In genomic region chr3:8759038-8759755, GRCh38 we compare ENCODE assay signal across 24 cellular contexts. TPM values are rescaled to one million over a fixed set of nuclear protein-coding genes. Genes with fewer than 3 reads are reported as not detected.
DNase-seq lines count a peak whose midpoint lies in the region; ATAC-seq and TF ChIP-seq lines count a peak whose summit lies in the region.
"Had no signal": no experiment of that assay in that cellular context is flagged by ENCODE, and none has a peak within 500 bp of the region (broad histone marks: within the 10 kb centered on the region; RNA-seq: fewer than 3 reads in every experiment).

No MANE protein-coding gene starts in this region.

- WGBS in psoas muscle, 3 donors: 58 to 76% (median 66%) methylated on average over 8 of the region's 8 CpGs

- peak; percentile 62 for DNase-seq in EH (ENCODE audit: low read depth)
- DNase-seq in M059J (ENCODE audit: low read depth): peak; percentile 79
- DNase-seq in astrocyte of the spinal cord (ENCODE audit: low read depth, low spot score): peak; percentile 86
- no peak for DNase-seq in psoas muscle
- no peak for DNase-seq in central memory CD4-positive, alpha-beta T cell
- no peak for DNase-seq in progenitor cell of endocrine pancreas (ENCODE audit: low spot score, unreplicated experiment)
- no peak for DNase-seq in NOMO-1 (lab: John Stamatoyannopoulos, UW; ENCODE audit: unreplicated experiment in 2 of 2)
- DNase-seq: Calu3; CD8-positive, alpha-beta memory T cell; DMS153; NCI-H1105; NCI-H2029 treated with DMSO at 0.1 percent for 48 hours; NCI-H2171; NCI-H524 treated with DMSO at 0.1 percent for 48 hours; NCI-H82; OCI-M1 had no signal

- H3K27me3 Mint-ChIP-seq in progenitor cell of endocrine pancreas: peaks cover 35% of the 10 kb centered on the region

- H3K36me3 Mint-ChIP-seq in progenitor cell of endocrine pancreas (ENCODE audit: insufficient read depth): no peaks in the 10 kb centered on the region
- H3K36me3 Mint-ChIP-seq: CD8-positive, alpha-beta memory T cell had no signal

- no peak overlapping the region for H3K4me3 ChIP-seq in astrocyte of the spinal cord (ENCODE audit: low read depth, low read length)
- H3K4me3 ChIP-seq in psoas muscle: no peak overlapping the region
- H3K4me3 ChIP-seq: BLaER1 treated with 17β-estradiol and CSF1 and Interleukin-3, amounts not matched to agents 10 nM and 100 nM; K562 had no signal

- H3K27ac ChIP-seq in psoas muscle: peak overlapping the region; percentile 66
- H3K27ac ChIP-seq: BLaER1 treated with 17β-estradiol and CSF1 and Interleukin-3, amounts not matched to agents 10 nM and 100 nM; HL-60 had no signal

- in situ Hi-C loops in astrocyte of the spinal cord (cut with HindIII; ENCODE audit: low sequenced_read_pairs): no loop called here

- no peak overlapping the region for H3K27ac Mint-ChIP-seq in progenitor cell of endocrine pancreas
- H3K27ac Mint-ChIP-seq: CD8-positive, alpha-beta memory T cell had no signal

- H3K9me3 Mint-ChIP-seq in progenitor cell of endocrine pancreas (ENCODE audit: low read depth): no peaks in the 10 kb centered on the region
- H3K9me3 Mint-ChIP-seq: CD8-positive, alpha-beta memory T cell had no signal

- H3K4me1 ChIP-seq in psoas muscle: peaks cover 30% of the 10 kb centered on the region
- H3K4me1 ChIP-seq: BLaER1 treated with 17β-estradiol and CSF1 and Interleukin-3, amounts not matched to agents 10 nM and 100 nM had no signal

- ATAC-seq in psoas muscle: peak in 1 of 4 donors; percentile 45
- ATAC-seq in HG02623 (IDR thresholded peaks at IDR 0.05; ENCODE audit: unreplicated experiment): no peak
- ATAC-seq: HepG2, K562, Right ventricle myocardium inferior had no signal

- H3K4me3 Mint-ChIP-seq in progenitor cell of endocrine pancreas (ENCODE audit: low read depth): no peak overlapping the region
- H3K4me3 Mint-ChIP-seq: CD8-positive, alpha-beta memory T cell had no signal

- intact Hi-C loops in psoas muscle (cut with DNase I): no loop called here

- no peaks in the 10 kb centered on the region for H3K36me3 ChIP-seq in psoas muscle (ENCODE audit: insufficient read depth in 1 of 2, low read depth in 1 of 2)
- H3K36me3 ChIP-seq: BLaER1 treated with 17β-estradiol and CSF1 and Interleukin-3, amounts not matched to agents 10 nM and 100 nM had no signal

- H3K9me3 ChIP-seq in psoas muscle: no peaks in the 10 kb centered on the region
- H3K9me3 ChIP-seq: BLaER1 treated with 17β-estradiol and CSF1 and Interleukin-3, amounts not matched to agents 10 nM and 100 nM had no signal

- H3K4me1 Mint-ChIP-seq in progenitor cell of endocrine pancreas (ENCODE audit: low read depth): peaks cover 9% of the 10 kb centered on the region
- H3K4me1 Mint-ChIP-seq: CD8-positive, alpha-beta memory T cell had no signal

- no peaks in the 10 kb centered on the region for H3K27me3 ChIP-seq in psoas muscle (ENCODE audit: insufficient read depth in 3 of 3, low read length in 2 of 3)
- H3K27me3 ChIP-seq: BLaER1 treated with 17β-estradiol and CSF1 and Interleukin-3, amounts not matched to agents 10 nM and 100 nM had no signal

- TF ChIP-seq CTCF in astrocyte of the spinal cord (IDR thresholded peaks at IDR 0.05; ENCODE audit: low read depth, low read length): no peak
- TF ChIP-seq CTCF in psoas muscle (IDR thresholded peaks at IDR 0.05): no peak
- no peak for TF ChIP-seq CTCF in progenitor cell of endocrine pancreas (IDR thresholded peaks at IDR 0.05; ENCODE audit: unreplicated experiment)

RNA-seq across cellular contexts. Expression of gene OXTR, which starts 10.2 kb away (rescaled TPM):
- total RNA-seq in M059J (2014; rRNA removed; shearing (Covaris generic)): 47.6 and 68.4 TPM in 2 replicates
- total RNA-seq in psoas muscle (under 1 TPM in 2 of 4 donors, not detected in 2; 0.11 to 0.16 TPM), progenitor cell of endocrine pancreas (3.0 and 3.1 TPM in 2 replicates)
- polyA plus RNA-seq in psoas muscle: under 1 TPM; 0.09 to 0.38 (median 0.12) TPM

RNA-seq across cellular contexts. Expression of gene CAV3, which starts 25.6 kb away (rescaled TPM):
- total RNA-seq in M059J (2014; rRNA removed; shearing (Covaris generic)): not detected in 2 replicates
- total RNA-seq in psoas muscle (10 to 100 TPM; 36.4 to 71.1 (median 52.5) TPM), progenitor cell of endocrine pancreas (not detected in 2 replicates)
- 10 to 100 TPM; 20.5 to 67.2 (median 49.3) TPM for polyA plus RNA-seq in psoas muscle
- total RNA-seq: Calu3; CD8-positive, alpha-beta memory T cell; H1; HepG2; HT-29; K562 had no signal
- polyA plus RNA-seq: CD8-positive, alpha-beta memory T cell; H1; HepG2; K562 had no signal

Comparison
In these comparisons a context has a peak if more than half of its experiments do, and no peak if none do; other contexts are left out.
1. DNase-seq: peak in EH (single experiment), M059J (single experiment) and astrocyte of the spinal cord (single experiment); none in psoas muscle (0 of 2), central memory CD4-positive, alpha-beta T cell (single experiment), progenitor cell of endocrine pancreas (single experiment) and NOMO-1 (0 of 2).
2. RNA of gene OXTR, which starts 10.2 kb away (total RNA-seq): 47.6 to 68.4 TPM in M059J; 3.0 to 3.1 TPM in progenitor cell of endocrine pancreas and 0.11 to 0.16 TPM in psoas muscle; every median in the first group is over 10 times any median in the second.
3. RNA of gene CAV3, which starts 25.6 kb away (total RNA-seq): 36.4 to 71.1 TPM in psoas muscle; not detected in M059J and not detected in progenitor cell of endocrine pancreas; every median in the first group is over 10 times any median in the second.